In the genomic region with DNA sequence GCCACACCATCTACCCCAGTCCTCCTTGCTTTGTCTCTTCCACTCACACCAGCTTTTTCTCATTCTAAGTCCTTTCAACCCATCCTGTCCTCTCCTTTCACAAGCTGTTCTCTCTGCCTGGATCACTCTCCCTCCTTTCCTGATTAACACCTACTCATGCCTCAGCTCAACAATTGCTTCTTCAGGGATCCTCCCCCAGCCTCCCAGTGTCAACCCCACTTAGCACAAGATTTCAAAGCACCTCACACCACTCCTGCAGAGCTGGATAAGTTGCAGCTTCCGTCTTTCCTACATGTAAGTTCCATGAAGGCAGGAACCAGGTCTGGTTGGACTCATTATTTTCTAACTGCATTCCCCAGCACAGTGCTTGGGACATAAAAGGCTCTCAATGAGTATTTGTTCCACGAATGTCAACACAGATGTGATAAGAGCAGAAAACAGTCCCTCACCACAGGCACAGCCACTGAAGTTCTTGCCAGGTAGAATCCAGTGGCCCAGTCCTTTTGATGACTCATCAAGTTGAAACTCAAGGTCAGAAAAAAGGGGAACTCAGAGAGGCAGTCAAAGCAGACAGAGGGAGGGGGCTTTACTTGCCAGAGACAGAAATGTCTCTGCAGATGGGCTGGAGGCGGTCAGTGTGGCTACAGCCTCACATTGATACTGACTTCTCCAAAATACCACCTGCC, we compare ENCODE assay signal across 9 cellular contexts.
A peak's percentile ranks its signal among the peaks of the same experiment; 100 is the strongest.
DNase-seq lines count a peak whose midpoint lies in the region; ATAC-seq and TF ChIP-seq lines count a peak whose summit lies in the region.
"Had no signal": no experiment of that assay in that cellular context is flagged by ENCODE, and none has a peak within 500 bp of the region (broad histone marks: within the 10 kb centered on the region; RNA-seq: fewer than 3 reads in every experiment).

No MANE protein-coding gene starts in this region.

- CTCF ChIA-PET in CD8-positive, alpha-beta T cell (lab: Charles Lee): no interaction called here

- H3K27ac ChIP-seq in left ventricle myocardium inferior (replicated peaks) (no peak overlapping the region), upper lobe of right lung (no peak overlapping the region)
- no peak overlapping the region for H3K27ac ChIP-seq in CD8-positive, alpha-beta T cell (ENCODE audit: low read depth, low read length)

- H3K9me3 ChIP-seq in left ventricle myocardium inferior (replicated peaks) (peaks cover 14% of the 10 kb centered on the region), upper lobe of right lung (no peaks in the 10 kb centered on the region)
- H3K9me3 ChIP-seq in CD8-positive, alpha-beta T cell (ENCODE audit: low read length): no peaks in the 10 kb centered on the region

- no peaks in the 10 kb centered on the region for H3K36me3 Mint-ChIP-seq in CD8-positive, alpha-beta T cell

- H3K27ac Mint-ChIP-seq in CD8-positive, alpha-beta T cell: no peak overlapping the region

- no peak overlapping the region for H3K4me3 Mint-ChIP-seq in CD8-positive, alpha-beta T cell

- H3K4me3 ChIP-seq in left ventricle myocardium inferior: no peak overlapping the region
- H3K4me3 ChIP-seq in upper lobe of right lung: no peak overlapping the region
- H3K4me3 ChIP-seq in CD8-positive, alpha-beta T cell (ENCODE audit: low read depth, low read length): no peak overlapping the region

- ATAC-seq in left ventricle myocardium superior: peak; percentile 64
- peak; percentile 78 for ATAC-seq in HG03064 (IDR thresholded peaks at IDR 0.05; ENCODE audit: low read depth, unreplicated experiment)
- ATAC-seq in upper lobe of right lung: peak; percentile 30
- ATAC-seq in CD8-positive, alpha-beta T cell: no peak

- H3K27me3 ChIP-seq in left ventricle myocardium inferior (ENCODE audit: low read depth): no peaks in the 10 kb centered on the region
- no peaks in the 10 kb centered on the region for H3K27me3 ChIP-seq in upper lobe of right lung
- no peaks in the 10 kb centered on the region for H3K27me3 ChIP-seq in CD8-positive, alpha-beta T cell (ENCODE audit: insufficient read depth, low read length)

- no peaks in the 10 kb centered on the region for H3K27me3 Mint-ChIP-seq in CD8-positive, alpha-beta T cell (ENCODE audit: low read depth)

- H3K36me3 ChIP-seq in left ventricle myocardium inferior: no peaks in the 10 kb centered on the region
- H3K36me3 ChIP-seq in upper lobe of right lung: no peaks in the 10 kb centered on the region
- no peaks in the 10 kb centered on the region for H3K36me3 ChIP-seq in CD8-positive, alpha-beta T cell (ENCODE audit: insufficient read depth, low read length)

- peaks cover 5% of the 10 kb centered on the region for H3K9me3 Mint-ChIP-seq in CD8-positive, alpha-beta T cell

- TF ChIP-seq CTCF in left ventricle myocardium inferior (IDR thresholded peaks at IDR 0.05; ENCODE audit: borderline replicate concordance): no peak
- TF ChIP-seq CTCF in upper lobe of right lung (IDR thresholded peaks at IDR 0.05): no peak
- no peak for TF ChIP-seq CTCF in CD8-positive, alpha-beta T cell (IDR thresholded peaks at IDR 0.05)

- POLR2A ChIA-PET in CD8-positive, alpha-beta T cell (lab: Charles Lee): interaction anchor here (1.0 kb wide), 1 partner anchor 15 kb away, joined by 3 read pairs; no protein-coding TSS in a partner anchor

- no peaks in the 10 kb centered on the region for H3K4me1 Mint-ChIP-seq in CD8-positive, alpha-beta T cell (ENCODE audit: low read depth)

- intact Hi-C loops in left ventricle myocardium superior (cut with micrococcal nuclease): no loop called here
- intact Hi-C loops in left ventricle myocardium inferior (cut with micrococcal nuclease): no loop called here
- intact Hi-C loops in upper lobe of right lung (cut with DNase I): no loop called here
- intact Hi-C loops in CD8-positive, alpha-beta T cell (cut with DNase I, micrococcal nuclease): loop anchor here in 1 of 2 experiments (10.0 kb wide), 1 partner anchor 332 kb away; no protein-coding TSS in a partner anchor

- DNase-seq in left ventricle myocardium superior (no peak), left ventricle myocardium inferior (no peak), SIG-M5 (lab: John Stamatoyannopoulos, UW) (peak; percentile 28), upper lobe of right lung (no peak), AG20443 (ENCODE audit: low spot score) (no peak), HPDE6-E6E7 (ENCODE audit: extremely low spot score) (no peak)
- no peak for DNase-seq in CD8-positive, alpha-beta T cell
- DNase-seq: DMS79 had no signal

- H3K4me1 ChIP-seq in left ventricle myocardium inferior (peaks cover 8% of the 10 kb centered on the region), upper lobe of right lung (no peaks in the 10 kb centered on the region)
- no peaks in the 10 kb centered on the region for H3K4me1 ChIP-seq in CD8-positive, alpha-beta T cell (ENCODE audit: insufficient read depth, low read length)
